13 cellular contexts compared by ENCODE assay signal in the genomic region with DNA sequence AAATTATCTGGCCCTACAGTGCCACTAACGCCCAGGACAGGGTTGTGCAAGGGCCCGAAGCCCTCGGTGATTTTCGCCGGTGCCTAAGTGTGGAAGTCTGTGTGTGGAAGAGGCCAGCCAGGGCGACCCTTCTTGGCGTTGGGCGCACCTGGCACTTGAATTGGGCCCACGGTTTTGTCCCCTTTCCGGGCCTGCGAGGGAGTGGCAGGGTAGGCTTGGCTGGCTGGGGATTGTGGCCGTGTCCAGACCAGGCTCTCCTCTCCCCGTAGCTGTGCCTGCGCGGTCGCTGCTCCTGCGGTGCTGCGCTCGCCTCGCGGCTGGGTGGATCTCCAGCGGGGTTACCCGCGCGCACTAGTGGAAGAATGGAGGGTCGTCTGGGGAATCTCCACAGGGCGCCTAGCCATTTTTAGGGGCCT. TPM values are rescaled to one million over a fixed set of nuclear protein-coding genes. Genes with fewer than 3 reads are reported as not detected.
DNase-seq lines count a peak whose midpoint lies in the region; ATAC-seq and TF ChIP-seq lines count a peak whose summit lies in the region.
"Had no signal": no experiment of that assay in that cellular context is flagged by ENCODE, and none has a peak within 500 bp of the region (broad histone marks: within the 10 kb centered on the region; RNA-seq: fewer than 3 reads in every experiment).

No MANE protein-coding gene starts in this region.

- in situ Hi-C loops in transverse colon (cut with MboI; ENCODE audit: low pct_ligation_motif_present in 1 of 4, low pct_unique_long_range_greater_than_20kb in 1 of 4, low sequenced_read_pairs in 3 of 4), result no loop called here

- H3K4me3 Mint-ChIP-seq in activated naive CD8-positive, alpha-beta T cell, result peak overlapping the region; percentile 13
- no peak overlapping the region for H3K4me3 Mint-ChIP-seq in activated naive CD8-positive, alpha-beta T cell treated with anti-CD3 and anti-CD28 coated beads, Interleukin-2, amount 50 U/mL, for 24 hours
- peak overlapping the region; percentile 67 for H3K4me3 Mint-ChIP-seq in nephron progenitor cell

- H3K36me3 ChIP-seq in heart right ventricle (no peaks in the 10 kb centered on the region), transverse colon (no peaks in the 10 kb centered on the region)

- ATAC-seq in activated naive CD8-positive, alpha-beta T cell treated with anti-CD3 and anti-CD28 coated beads, Interleukin-2, amount 50 U/mL, for 24 hours, result no peak
- ATAC-seq in heart right ventricle (peak in 5 of 8 donors; percentile 34 to 62 (median 47)), HG03354 (IDR thresholded peaks at IDR 0.05; ENCODE audit: poor library complexity, severe bottlenecking, unreplicated experiment) (no peak), esophagus mucosa (no peak)

- H3K9me3 ChIP-seq in heart right ventricle (no peaks in the 10 kb centered on the region), transverse colon (no peaks in the 10 kb centered on the region)

- H3K4me3 ChIP-seq in heart right ventricle (peak overlapping the region in 8 of 10 donors; percentile 18 to 42 (median 32)), transverse colon (peak overlapping the region in 3 of 4 donors; percentile 21 to 49 (median 27))

- TF ChIP-seq POLR2A in transverse colon (IDR thresholded peaks at IDR 0.05), result no peak

- no peaks in the 10 kb centered on the region for H3K9me3 Mint-ChIP-seq in activated naive CD8-positive, alpha-beta T cell (ENCODE audit: low read depth)
- H3K9me3 Mint-ChIP-seq in activated naive CD8-positive, alpha-beta T cell treated with anti-CD3 and anti-CD28 coated beads, Interleukin-2, amount 50 U/mL, for 24 hours, result no peaks in the 10 kb centered on the region
- H3K9me3 Mint-ChIP-seq in nephron progenitor cell, result peaks cover 4% of the 10 kb centered on the region

- peaks cover 54% of the 10 kb centered on the region for H3K27me3 Mint-ChIP-seq in activated naive CD8-positive, alpha-beta T cell
- peaks cover 80% of the 10 kb centered on the region for H3K27me3 Mint-ChIP-seq in activated naive CD8-positive, alpha-beta T cell treated with anti-CD3 and anti-CD28 coated beads, Interleukin-2, amount 50 U/mL, for 24 hours
- H3K27me3 Mint-ChIP-seq in nephron progenitor cell (ENCODE audit: low read depth, poor library complexity), result peaks cover 100% of the 10 kb centered on the region

- TF ChIP-seq CTCF in heart right ventricle (IDR thresholded peaks at IDR 0.05) (no peak), nephron progenitor cell (IDR thresholded peaks at IDR 0.05) (no peak), transverse colon (IDR thresholded peaks at IDR 0.05) (no peak)

- H3K27me3 ChIP-seq in heart right ventricle, result peaks cover 43 to 100% (median 97%) of the 10 kb centered on the region in 7 donors
- H3K27me3 ChIP-seq in transverse colon, result peaks cover 100% of the 10 kb centered on the region

- no peak overlapping the region for H3K27ac Mint-ChIP-seq in activated naive CD8-positive, alpha-beta T cell
- H3K27ac Mint-ChIP-seq in activated naive CD8-positive, alpha-beta T cell treated with anti-CD3 and anti-CD28 coated beads, Interleukin-2, amount 50 U/mL, for 24 hours, result no peak overlapping the region
- H3K27ac Mint-ChIP-seq in nephron progenitor cell, result no peak overlapping the region

- H3K4me1 ChIP-seq in heart right ventricle, result peaks cover 0 to 26% (median 17%) of the 10 kb centered on the region in 9 donors
- peaks cover 11 to 20% (median 18%) of the 10 kb centered on the region in 4 donors for H3K4me1 ChIP-seq in transverse colon

- peaks cover 12% of the 10 kb centered on the region for H3K4me1 Mint-ChIP-seq in activated naive CD8-positive, alpha-beta T cell (ENCODE audit: low read depth)
- peaks cover 3% of the 10 kb centered on the region for H3K4me1 Mint-ChIP-seq in activated naive CD8-positive, alpha-beta T cell treated with anti-CD3 and anti-CD28 coated beads, Interleukin-2, amount 50 U/mL, for 24 hours
- peaks cover 14% of the 10 kb centered on the region for H3K4me1 Mint-ChIP-seq in nephron progenitor cell

- DNase-seq in activated naive CD8-positive, alpha-beta T cell treated with anti-CD3 and anti-CD28 coated beads, Interleukin-2, amount 50 U/mL, for 24 hours, result no peak
- DNase-seq in heart right ventricle, result no peak
- DNase-seq in nephron progenitor cell, result peak; percentile 45
- no peak for DNase-seq in transverse colon
- DNase-seq in C1 segment of cervical spinal cord (lab: John Stamatoyannopoulos, UW), result no peak
- DNase-seq: DND-41; midbrain; NCI-H1092 treated with DMSO at 0.1 percent for 48 hours; stimulated activated CD4-positive, alpha-beta T cell treated with anti-CD3 and anti-CD28 coated beads, Interleukin-15, amount 100 ng/mL, for 24 hours had no signal

- H3K27ac ChIP-seq in heart right ventricle (no peak overlapping the region), transverse colon (no peak overlapping the region)

- 13 to 18% methylated on average over 27 of the region's 27 CpGs for WGBS in heart right ventricle, 2 donors
- WGBS in transverse colon (ENCODE audit: low coverage in 1 of 2), 2 donors, result 5% methylated on average over 27 of the region's 27 CpGs; no CpG with 5 or more reads in 1 of the 2 donors

- intact Hi-C loops in heart right ventricle (cut with DNase I), result loop anchor here in 1 of 10 donors (2.0 kb wide), 1 partner anchor 55 kb away; the partner anchor contains the start of gene HOXD9
- intact Hi-C loops in transverse colon (cut with DNase I; ENCODE audit: low total_unique reads), result no loop called here

- no peaks in the 10 kb centered on the region for H3K36me3 Mint-ChIP-seq in activated naive CD8-positive, alpha-beta T cell
- no peaks in the 10 kb centered on the region for H3K36me3 Mint-ChIP-seq in activated naive CD8-positive, alpha-beta T cell treated with anti-CD3 and anti-CD28 coated beads, Interleukin-2, amount 50 U/mL, for 24 hours (ENCODE audit: low read depth)
- no peaks in the 10 kb centered on the region for H3K36me3 Mint-ChIP-seq in nephron progenitor cell (ENCODE audit: low read depth)

- TF ChIP-seq EP300 in transverse colon (IDR thresholded peaks at IDR 0.05; ENCODE audit: low read depth), result no peak

RNA-seq across cellular contexts. Expression of gene EVX2, which starts 16.2 kb away (rescaled TPM):
- not detected for total RNA-seq in heart right ventricle
- polyA plus RNA-seq in heart right ventricle, result not detected
- total RNA-seq in transverse colon, result not detected
- not detected for total RNA-seq in esophagus mucosa
- total RNA-seq: frontal cortex had no signal

RNA-seq across cellular contexts. Expression of gene HOXD13, which starts 24.9 kb away (rescaled TPM):
- total RNA-seq in heart right ventricle, result not detected
- polyA plus RNA-seq in heart right ventricle, result not detected
- total RNA-seq in transverse colon, result under 1 TPM in 1 of 4 donors, not detected in 3; 0.32 TPM
- total RNA-seq in esophagus mucosa, result not detected
- total RNA-seq: frontal cortex had no signal

RNA-seq across cellular contexts. Expression of gene HOXD12, which starts 32.0 kb away (rescaled TPM):
- total RNA-seq in heart right ventricle, result not detected
- not detected for polyA plus RNA-seq in heart right ventricle
- total RNA-seq in transverse colon, result not detected
- total RNA-seq in esophagus mucosa, result not detected
- total RNA-seq: frontal cortex had no signal

RNA-seq across cellular contexts. Expression of gene HOXD11, which starts 39.5 kb away (rescaled TPM):
- total RNA-seq in heart right ventricle (not detected), transverse colon (10 to 100 TPM in 1 of 4 donors, 1 to 10 TPM in 2, under 1 TPM in 1; 0.41 to 13.5 (median 4.4) TPM), esophagus mucosa (not detected)
- not detected for polyA plus RNA-seq in heart right ventricle
- total RNA-seq: frontal cortex had no signal

RNA-seq across cellular contexts. Expression of gene HOXD10, which starts 49.0 kb away (rescaled TPM):
- total RNA-seq in heart right ventricle, result not detected
- polyA plus RNA-seq in heart right ventricle, result not detected
- total RNA-seq in transverse colon, result 10 to 100 TPM in 2 of 4 donors, 1 to 10 TPM in 2; 1.1 to 25.1 (median 7.6) TPM
- total RNA-seq in esophagus mucosa, result 0.24 TPM
- total RNA-seq: frontal cortex had no signal

Comparison
In these comparisons a context has a peak if more than half of its experiments do, and no peak if none do; other contexts are left out.
1. ATAC-seq: peak in heart right ventricle (5 of 8); none in activated naive CD8-positive, alpha-beta T cell treated with anti-CD3 and anti-CD28 coated beads, Interleukin-2, amount 50 U/mL, for 24 hours (single experiment), HG03354 (single experiment) and esophagus mucosa (single experiment).